Comparison of ENCODE assay signal across 13 cellular contexts in genomic region chr16:89435051-89435450, GRCh38. TPM values are rescaled to one million over a fixed set of nuclear protein-coding genes. Genes with fewer than 3 reads are reported as not detected.
A peak's percentile ranks its signal among the peaks of the same experiment; 100 is the strongest.
DNase-seq lines count a peak whose midpoint lies in the region; ATAC-seq, FAIRE-seq and TF ChIP-seq lines count a peak whose summit lies in the region.
"Had no signal": no experiment of that assay in that cellular context is flagged by ENCODE, and none has a peak within 500 bp of the region (broad histone marks: within the 10 kb centered on the region; RNA-seq: fewer than 3 reads in every experiment).

No MANE protein-coding gene starts in this region.

- no peaks in the 10 kb centered on the region for H3K9me3 Mint-ChIP-seq in activated naive CD4-positive, alpha-beta T cell treated with anti-CD3 and anti-CD28 coated beads, Interleukin-2, amount 10 ng/mL, durations not matched to agents 7 days and 5 days
- H3K9me3 Mint-ChIP-seq in WTC11 = peaks cover 8% of the 10 kb centered on the region

- FAIRE-seq in H1 (lab: Jason Lieb, UNC) = no peak

- no peak overlapping the region for H4K91ac ChIP-seq in H1 (replicated peaks; ENCODE audit: insufficient read length, low read length)

- H2BK20ac ChIP-seq in H1 (ENCODE audit: low read length) = no peak overlapping the region

- H3K4me1 Mint-ChIP-seq in activated naive CD4-positive, alpha-beta T cell treated with anti-CD3 and anti-CD28 coated beads, Interleukin-2, amount 10 ng/mL, durations not matched to agents 7 days and 5 days = peaks cover 37% of the 10 kb centered on the region
- peaks cover 36% of the 10 kb centered on the region for H3K4me1 Mint-ChIP-seq in WTC11

- H3K27ac ChIP-seq in H1 (ENCODE audit: low read depth, low read length) = no peak overlapping the region
- H3K27ac ChIP-seq in upper lobe of left lung = peak overlapping the region in 3 of 4 donors; percentile 9 to 17 (median 13)
- H3K27ac ChIP-seq: lower lobe of right lung had no signal

- H3K4me3 ChIP-seq in H1 (ENCODE audit: extremely low read depth in 1 of 4, insufficient read depth in 2 of 4, low read depth in 3 of 4, low read length in 4 of 4) (no peak overlapping the region), upper lobe of left lung (no peak overlapping the region)
- H3K4me3 ChIP-seq: lower lobe of right lung had no signal

- TF ChIP-seq POLR2A in H1 (IDR thresholded peaks at IDR 0.05; ENCODE audit: control extremely low read depth in 1 of 2, low read depth in 2 of 2, low read length in 2 of 2) (no peak), upper lobe of left lung (IDR thresholded peaks at IDR 0.05) (no peak)

- H3K4me1 ChIP-seq in H1 (replicated peaks in 1 of 4; ENCODE audit: control insufficient read depth in 3 of 4, insufficient read depth in 4 of 4, low read length in 3 of 4) = peaks cover 3 to 26% (median 9%) of the 10 kb centered on the region in 4 experiments
- peaks cover 48 to 78% (median 65%) of the 10 kb centered on the region in 4 donors for H3K4me1 ChIP-seq in upper lobe of left lung

- peaks cover 48% of the 10 kb centered on the region for H3K79me1 ChIP-seq in H1 (ENCODE audit: low read depth, low read length)

- no peak overlapping the region for H4K5ac ChIP-seq in H1 (ENCODE audit: insufficient read length, low read depth, low read length)

- peak overlapping the region; percentile 30 for H3K27ac Mint-ChIP-seq in activated naive CD4-positive, alpha-beta T cell treated with anti-CD3 and anti-CD28 coated beads, Interleukin-2, amount 10 ng/mL, durations not matched to agents 7 days and 5 days
- H3K27ac Mint-ChIP-seq in WTC11 = peak overlapping the region; percentile 26; the same call in 1 of the 2 replicates

- peaks cover 25% of the 10 kb centered on the region for H3K36me3 Mint-ChIP-seq in activated naive CD4-positive, alpha-beta T cell treated with anti-CD3 and anti-CD28 coated beads, Interleukin-2, amount 10 ng/mL, durations not matched to agents 7 days and 5 days
- peaks cover 15% of the 10 kb centered on the region for H3K36me3 Mint-ChIP-seq in WTC11

- H3K27me3 Mint-ChIP-seq in activated naive CD4-positive, alpha-beta T cell treated with anti-CD3 and anti-CD28 coated beads, Interleukin-2, amount 10 ng/mL, durations not matched to agents 7 days and 5 days = no peaks in the 10 kb centered on the region
- H3K27me3 Mint-ChIP-seq in WTC11 (ENCODE audit: low read depth) = no peaks in the 10 kb centered on the region

- no peak overlapping the region for H3K4ac ChIP-seq in H1 (replicated peaks; ENCODE audit: insufficient read length, low read depth, low read length)

- no peak overlapping the region for H2BK15ac ChIP-seq in H1 (ENCODE audit: low read length)

- no peak overlapping the region for H2AK5ac ChIP-seq in H1 (ENCODE audit: low read depth, low read length)

- no peak overlapping the region for H3K23ac ChIP-seq in H1 (ENCODE audit: insufficient read length)

- H2BK120ac ChIP-seq in H1 (replicated peaks; ENCODE audit: low read depth, low read length) = no peak overlapping the region

- no peak for ATAC-seq in WTC11
- ATAC-seq in upper lobe of left lung (ENCODE audit: low FRiP score in 2 of 2) = no peak
- ATAC-seq in GM21528 (IDR thresholded peaks at IDR 0.05; ENCODE audit: low FRiP score, unreplicated experiment) = no peak

- peaks cover 0 to 2% (median 0%) of the 10 kb centered on the region in 4 experiments; a peak in 1 of 8 replicates for H3K36me3 ChIP-seq in H1 (ENCODE audit: control insufficient read depth in 2 of 4, insufficient read depth in 4 of 4, low read length in 3 of 4)
- no peaks in the 10 kb centered on the region for H3K36me3 ChIP-seq in upper lobe of left lung
- H3K36me3 ChIP-seq: lower lobe of right lung had no signal

- no peak for DNase-seq in activated naive CD4-positive, alpha-beta T cell treated with anti-CD3 and anti-CD28 coated beads, Interleukin-2, amount 10 ng/mL, durations not matched to agents 7 days and 5 days
- no peak for DNase-seq in activated naive CD4-positive, alpha-beta T cell treated with anti-CD3 and anti-CD28 coated beads, Interleukin-2, amount 50 U/mL, for 16 hours
- DNase-seq in WTC11 (ENCODE audit: low spot score) = no peak
- DNase-seq in H1 (ENCODE audit: low read depth in 1 of 2, low spot score in 2 of 2) = no peak
- DNase-seq in upper lobe of left lung = no peak
- no peak for DNase-seq in cerebellar nuclear complex (lab: John Stamatoyannopoulos, UW)
- no peak for DNase-seq in middle frontal gyrus (ENCODE audit: extremely low spot score, low spot score)
- DNase-seq: DMS 273 treated with DMSO at 0.1 percent for 48 hours, NCI-H187, SHP77, T1000 had no signal

- TF ChIP-seq RAD21 in H1 (IDR thresholded peaks at IDR 0.05 in 1 of 2, conservative IDR thresholded peaks at IDR 0.05 in 1 of 2; ENCODE audit: low read depth in 2 of 2, low read length in 2 of 2) = no peak

- no peak overlapping the region for H4K8ac ChIP-seq in H1 (ENCODE audit: extremely low read depth, insufficient read depth, low read length)

- H2BK5ac ChIP-seq in H1 (ENCODE audit: low read depth, low read length) = no peak overlapping the region; the same call in 1 of the 2 replicates

- H3K18ac ChIP-seq in H1 (ENCODE audit: extremely low read depth, low read length) = no peak overlapping the region

- H3K56ac ChIP-seq in H1 (replicated peaks; ENCODE audit: insufficient read length, low read depth, low read length) = no peak overlapping the region

- TF ChIP-seq EP300 in H1 (IDR thresholded peaks at IDR 0.05; ENCODE audit: borderline replicate concordance in 1 of 2, low read depth in 2 of 2, low read length in 2 of 2) = no peak
- TF ChIP-seq EP300 in upper lobe of left lung (IDR thresholded peaks at IDR 0.05) = no peak

- peaks cover 69 to 98% of the 10 kb centered on the region in 2 experiments for H3K79me2 ChIP-seq in H1 (ENCODE audit: control insufficient read depth in 1 of 2, insufficient read depth in 2 of 2, low read length in 2 of 2)

- H3K27me3 ChIP-seq in H1 (replicated peaks in 1 of 4; ENCODE audit: control insufficient read depth in 3 of 4, extremely low read depth in 1 of 4, insufficient read depth in 3 of 4, low read length in 3 of 4) = no peaks in the 10 kb centered on the region
- H3K27me3 ChIP-seq in upper lobe of left lung = no peaks in the 10 kb centered on the region

- TF ChIP-seq CTCF in WTC11 (IDR thresholded peaks at IDR 0.05) (no peak), H1 (IDR thresholded peaks at IDR 0.05; ENCODE audit: control extremely low read depth in 1 of 3, insufficient read depth in 1 of 3, low read depth in 1 of 3, low read length in 3 of 3) (no peak), upper lobe of left lung (IDR thresholded peaks at IDR 0.05) (no peak)

- no peak overlapping the region for H2AFZ ChIP-seq in H1 (ENCODE audit: low read length)

- H3K14ac ChIP-seq in H1 (ENCODE audit: insufficient read length) = no peak overlapping the region

- 93% methylated on average over 6 of the region's 6 CpGs; no CpG with 5 or more reads in 1 of the 2 experiments for WGBS in H1 (ENCODE audit: extremely low coverage in 1 of 2, insufficient coverage in 1 of 2, insufficient read length in 1 of 2, insufficient replicate concordance in 2 of 2, low coverage in 1 of 2, low lambda C conversion rate in 2 of 2, missing lambda C conversion rate in 1 of 2), 2 experiments
- WGBS in upper lobe of left lung, 2 donors = 94 to 96% methylated on average over 6 of the region's 6 CpGs

- POLR2A ChIA-PET in WTC11 (lab: Charles Lee) = no interaction called here
- POLR2A ChIA-PET in H1 (lab: Charles Lee; ENCODE audit: partially characterized antibody) = interaction anchor here (0.7 to 5.5 kb wide), 8 partner anchors 8 to 82 kb away, joined by 3 to 21 read pairs (median 5); no protein-coding TSS in a partner anchor

- no peak overlapping the region for H3K9ac ChIP-seq in H1 (replicated peaks in 1 of 4; ENCODE audit: extremely low read depth in 1 of 4, low read depth in 3 of 4, low read length in 3 of 4)

- peaks cover 62 to 65% of the 10 kb centered on the region in 2 experiments for H4K20me1 ChIP-seq in H1 (replicated peaks in 1 of 2; ENCODE audit: control insufficient read depth in 1 of 2, insufficient read depth in 2 of 2, low read length in 2 of 2)

- H3K4me2 ChIP-seq in H1 (ENCODE audit: insufficient read depth in 1 of 2, low read depth in 2 of 2, low read length in 2 of 2) = no peak overlapping the region

- H3K23me2 ChIP-seq in H1 (ENCODE audit: low read depth, low read length) = no peaks in the 10 kb centered on the region

- H3K9me3 ChIP-seq in H1 (ENCODE audit: insufficient read depth in 2 of 2, low read depth in 1 of 2, low read length in 1 of 2) (no peaks in the 10 kb centered on the region), upper lobe of left lung (no peaks in the 10 kb centered on the region)
- H3K9me3 ChIP-seq: lower lobe of right lung had no signal

- peak overlapping the region; percentile 41 for H3K4me3 Mint-ChIP-seq in activated naive CD4-positive, alpha-beta T cell treated with anti-CD3 and anti-CD28 coated beads, Interleukin-2, amount 10 ng/mL, durations not matched to agents 7 days and 5 days
- H3K4me3 Mint-ChIP-seq in WTC11 = no peak overlapping the region

- CTCF ChIA-PET in activated naive CD4-positive, alpha-beta T cell treated with anti-CD3 and anti-CD28 coated beads, Interleukin-2, amount 10 ng/mL, durations not matched to agents 7 days and 5 days (lab: Charles Lee) = no interaction called here
- CTCF ChIA-PET in WTC11 (lab: Charles Lee) (interaction anchor here (1.2 kb wide), 1 partner anchor 9 kb away, joined by 3 read pairs; no protein-coding TSS in a partner anchor), H1 (lab: Charles Lee; ENCODE audit: partially characterized antibody) (interaction anchor here (1.0 to 1.8 kb wide), 6 partner anchors 9 to 126 kb away, joined by 3 to 4 read pairs (median 3); no protein-coding TSS in a partner anchor)

- H2BK12ac ChIP-seq in H1 (ENCODE audit: low read depth, low read length) = no peak overlapping the region

TF ChIP-seq in WTC11, 78 proteins besides CTCF, POLR2A, EP300 and RAD21 (continues in another document):
- peak; percentile 64 for TF ChIP-seq NFYB (CRISPR knock-in tag; conservative IDR thresholded peaks at IDR 0.05; ENCODE audit: low read depth)

TF ChIP-seq in H1, 55 proteins besides CTCF, POLR2A, EP300 and RAD21:
- TF ChIP-seq SP1 (IDR thresholded peaks at IDR 0.05; ENCODE audit: low read depth, low read length) = 0 out of 2 replicates have a peak, but pooled peaks have one; percentile 27
- no peak for TF ChIP-seq CHD2 (IDR thresholded peaks at IDR 0.05; ENCODE audit: low read length)
TF ChIP-seq in H1: peak in this region for 1.

RNA-seq across cellular contexts. Expression of gene ANKRD11, which starts 55.3 kb away (rescaled TPM):
- total RNA-seq in WTC11 (2021) (142 to 184 TPM (median 146 TPM) in 3 replicates), upper lobe of left lung (100 to 1,000 TPM in 5 of 6 donors, 10 to 100 TPM in 1; 92.4 to 313 (median 134) TPM)
- 136 and 142 TPM in 2 replicates for total RNA-seq in H1 (2021; fragmentation: NEBNext Ultra II Directional; extraction: Animal tissue kit (Norgen Biotek cat#: 25700))
- polyA plus RNA-seq in H1 (2011; rRNA removed) = 46.5 and 75.1 TPM in 2 replicates
- polyA plus RNA-seq in H1 (2011; cell fraction: cytosol; rRNA removed) = 55.6 TPM
- 181 TPM for polyA plus RNA-seq in H1 (2011; cell fraction: nucleus; rRNA removed)
- 101 to 124 TPM (median 120 TPM) in 4 replicates for polyA plus RNA-seq in H1 (2012, experiment 1 of 2)
- polyA plus RNA-seq in H1 (2012, experiment 2 of 2) = 42.9 TPM
- 91.9 TPM for polyA plus RNA-seq in H1 (2013, experiment 1 of 2)
- polyA plus RNA-seq in H1 (2013, experiment 2 of 2) = 90.9 TPM
- polyA minus RNA-seq in H1 (2011; rRNA and poly(A)+ RNA removed) = 44.8 and 56.7 TPM in 2 replicates
- 80.1 TPM for polyA minus RNA-seq in H1 (2011; cell fraction: cytosol; rRNA and poly(A)+ RNA removed)
- polyA minus RNA-seq in H1 (2011; cell fraction: nucleus; rRNA and poly(A)+ RNA removed) = 118 TPM
